ENCODE assay signal across 31 cellular contexts in genomic region chr3:57655727-57656126, GRCh38.
"Had no signal": no experiment of that assay in that cellular context is flagged by ENCODE, and none has a peak within 500 bp of the region (broad histone marks: within the 10 kb centered on the region; RNA-seq: fewer than 3 reads in every experiment).

No MANE protein-coding gene starts in this region.

- H3K4me1 ChIP-seq: ascending aorta had no signal

- H3K9me3 ChIP-seq: ascending aorta had no signal

- H3K4me3 ChIP-seq: ascending aorta, cardiac muscle cell had no signal

- H3K27ac ChIP-seq: ascending aorta, cardiac muscle cell, VCaP had no signal

- DNase-seq: activated B cell treated with CpG ODN at 0.5 μM for 24 hours; activated CD4-positive, alpha-beta memory T cell treated with anti-CD3 and anti-CD28 coated beads, Interleukin-2, amount 10 ng/mL, durations not matched to agents 7 days and 5 days; activated CD4-positive, alpha-beta T cell treated with anti-CD3 and anti-CD28 coated beads for 1 hour; activated CD4-positive, alpha-beta T cell treated with anti-CD3 and anti-CD28 coated beads for 36 hours; activated CD4-positive, alpha-beta T cell treated with anti-CD3 and anti-CD28 coated beads for 48 hours; activated CD4-positive, alpha-beta T cell treated with anti-CD3 and anti-CD28 coated beads, Interleukin-2, amount 10 ng/mL, durations not matched to agents 7 days and 5 days; activated CD4-positive, alpha-beta T cell treated with anti-CD3 and anti-CD28 coated beads, Interleukin-2, amount 50 U/mL, for 48 hours; activated CD8-positive, alpha-beta memory T cell treated with anti-CD3 and anti-CD28 coated beads for 24 hours; activated CD8-positive, alpha-beta memory T cell treated with anti-CD3 and anti-CD28 coated beads, Interleukin-2, amount 10 ng/mL, durations not matched to agents 7 days and 5 days; activated CD8-positive, alpha-beta memory T cell treated with anti-CD3 and anti-CD28 coated beads, Interleukin-2, amount 50 U/mL, for 48 hours; activated CD8-positive, alpha-beta T cell treated with anti-CD3 and anti-CD28 coated beads, Interleukin-2, amount 10 ng/mL, durations not matched to agents 7 days and 5 days; activated effector memory CD4-positive, alpha-beta T cell treated with Interleukin-2 at 50 U/mL for 16 hours; activated gamma-delta T cell; activated naive CD4-positive, alpha-beta T cell treated with anti-CD3 and anti-CD28 coated beads, Interleukin-2, amount 10 ng/mL, durations not matched to agents 7 days and 5 days; activated naive CD4-positive, alpha-beta T cell treated with Interleukin-2 at 50 U/mL for 16 hours; activated naive CD8-positive, alpha-beta T cell treated with anti-CD3 and anti-CD28 coated beads, Interleukin-2, amount 10 ng/mL, durations not matched to agents 7 days and 5 days; activated naive CD8-positive, alpha-beta T cell treated with anti-CD3 and anti-CD28 coated beads, Interleukin-2, amount 50 U/mL, for 24 hours; activated T-cell treated with anti-CD3 and anti-CD28 coated beads, Interleukin-2, amount 50 U/mL, for 24 hours; activated T-cell treated with anti-CD3 and anti-CD28 coated beads, Interleukin-2, amount 50 U/mL, for 48 hours; amygdala; anterior cingulate cortex; caudate nucleus; cerebellar nuclear complex; T-helper 2 cell; T-helper 9 cell had no signal

- FAIRE-seq: bronchial epithelial cell, TTC549 had no signal

- H3K27me3 ChIP-seq: ascending aorta, cardiac muscle cell had no signal

- ATAC-seq: activated CD4-positive, alpha-beta T cell treated with anti-CD3 and anti-CD28 coated beads for 36 hours; activated CD4-positive, CD25-positive, alpha-beta regulatory T cell treated with anti-CD3 and anti-CD28 coated beads, Interleukin-2, amount 50 U/mL, for 24 hours; activated CD8-positive, alpha-beta memory T cell treated with anti-CD3 and anti-CD28 coated beads, Interleukin-2, amount 10 ng/mL, durations not matched to agents 7 days and 5 days; activated CD8-positive, alpha-beta T cell treated with anti-CD3 and anti-CD28 coated beads, Interleukin-2, amount 10 ng/mL, durations not matched to agents 7 days and 5 days; activated naive CD8-positive, alpha-beta T cell treated with anti-CD3 and anti-CD28 coated beads, Interleukin-2, amount 50 U/mL, for 24 hours had no signal
